ENCODE assay signal across 9 cellular contexts in genomic region chr2:85248741-85249524, GRCh38.
DNase-seq lines count a peak whose midpoint lies in the region; ATAC-seq, FAIRE-seq and TF ChIP-seq lines count a peak whose summit lies in the region.
"Had no signal": no experiment of that assay in that cellular context is flagged by ENCODE, and none has a peak within 500 bp of the region (broad histone marks: within the 10 kb centered on the region; RNA-seq: fewer than 3 reads in every experiment).

No MANE protein-coding gene starts in this region.

- H3K27ac ChIP-seq in endothelial cell of umbilical vein (ENCODE audit: insufficient read depth, low read depth, low read length): peak overlapping the region; percentile 6

- no peaks in the 10 kb centered on the region for H4K20me1 ChIP-seq in endothelial cell of umbilical vein (replicated peaks; ENCODE audit: control insufficient read depth, extremely low read depth, insufficient read depth, low read length)

- no peaks in the 10 kb centered on the region for H3K9me1 ChIP-seq in endothelial cell of umbilical vein (replicated peaks; ENCODE audit: control insufficient read depth, extremely low read depth, insufficient read depth, low read length)

- H3K4me1 ChIP-seq in endothelial cell of umbilical vein (ENCODE audit: control insufficient read depth, extremely low read depth, insufficient read depth, low read length): peaks cover 30% of the 10 kb centered on the region

- intact Hi-C loops in endothelial cell of umbilical vein (cut with micrococcal nuclease): loop anchor here (1.0 kb wide), 1 partner anchor 8 kb away; no protein-coding TSS in a partner anchor

- no peaks in the 10 kb centered on the region for H3K9me3 Mint-ChIP-seq in mesothelial cell of epicardium
- H3K9me3 Mint-ChIP-seq: T-helper 1 cell treated with Interleukin-12 subunit alpha and Interleukin-12 subunit beta and Interleukin-4 antibody, amounts not matched to agents 30 μg/mL and 1 μg/mL, for 36 hours had no signal

- H3K4me1 Mint-ChIP-seq in mesothelial cell of epicardium: peaks cover 69% of the 10 kb centered on the region

- DNase-seq in AG04449 (ENCODE audit: low read depth, low spot score): peak; percentile 93
- peak; percentile 14 for DNase-seq in NCI-H2171 (lab: John Stamatoyannopoulos, UW)
- peak; percentile 72 for DNase-seq in endothelial cell of umbilical vein (ENCODE audit: low read depth, low spot score)
- no peak for DNase-seq in mesothelial cell of epicardium (ENCODE audit: low spot score in 2 of 2, unreplicated experiment in 2 of 2)
- DNase-seq in NCI-H2081 treated with DMSO at 0.1 percent for 48 hours (lab: John Stamatoyannopoulos, UW): no peak
- no peak for DNase-seq in NCI-H82 treated with DMSO at 0.1 percent for 48 hours (lab: John Stamatoyannopoulos, UW; ENCODE audit: unreplicated experiment)
- DNase-seq in frontal cortex (ENCODE audit: low spot score in 2 of 2): no peak

- TF ChIP-seq CTCF in AG04449 (IDR thresholded peaks at IDR 0.05; ENCODE audit: insufficient read depth, low read length, missing control alignments) (no peak), endothelial cell of umbilical vein (IDR thresholded peaks at IDR 0.05; ENCODE audit: extremely low read depth in 1 of 2, insufficient read depth in 1 of 2, low read depth in 1 of 2, low read length in 2 of 2) (no peak), mesothelial cell of epicardium (IDR thresholded peaks at IDR 0.05; ENCODE audit: unreplicated experiment) (no peak)

- no peak for ATAC-seq in GM18907 (IDR thresholded peaks at IDR 0.05; ENCODE audit: unreplicated experiment)

- H3K9me3 ChIP-seq in endothelial cell of umbilical vein (replicated peaks; ENCODE audit: control insufficient read depth, insufficient read depth, low read length): no peaks in the 10 kb centered on the region

- no peaks in the 10 kb centered on the region for H3K27me3 Mint-ChIP-seq in mesothelial cell of epicardium (ENCODE audit: low read depth)

- H3K4me3 ChIP-seq in AG04449 (ENCODE audit: low read depth, low read length) (peak overlapping the region; percentile 18; the same call in 1 of the 2 replicates), endothelial cell of umbilical vein (replicated peaks in 1 of 3; ENCODE audit: insufficient read depth in 1 of 3, low read depth in 1 of 3, low read length in 3 of 3) (no peak overlapping the region)

- dilution Hi-C loops in endothelial cell of umbilical vein (cut with MboI; ENCODE audit: extremely low pct_ligation_motif_present, low sequenced_read_pairs): no loop called here

- H3K9ac ChIP-seq in endothelial cell of umbilical vein (replicated peaks; ENCODE audit: extremely low read depth, insufficient read depth, low read length): peak overlapping the region; percentile 8

- FAIRE-seq in endothelial cell of umbilical vein (lab: Jason Lieb, UNC) (peak; percentile 87), frontal cortex (lab: Jason Lieb, UNC) (no peak)

- H3K27ac Mint-ChIP-seq in mesothelial cell of epicardium: peak overlapping the region; percentile 86
- H3K27ac Mint-ChIP-seq: T-helper 1 cell treated with Interleukin-12 subunit alpha and Interleukin-12 subunit beta and Interleukin-4 antibody, amounts not matched to agents 30 μg/mL and 1 μg/mL, for 36 hours had no signal

- H3K36me3 Mint-ChIP-seq in mesothelial cell of epicardium: no peaks in the 10 kb centered on the region

- no peaks in the 10 kb centered on the region for H3K79me2 ChIP-seq in endothelial cell of umbilical vein (ENCODE audit: control insufficient read depth, insufficient read depth, low read length)

- H2AFZ ChIP-seq in endothelial cell of umbilical vein (ENCODE audit: low read depth, low read length): peak overlapping the region; percentile 2

- BruUV-seq in endothelial cell of umbilical vein (replicated peaks; lab: Mats Ljungman, UMichigan): no TSS peak

- H3K4me3 Mint-ChIP-seq in mesothelial cell of epicardium: no peak overlapping the region
- H3K4me3 Mint-ChIP-seq: T-helper 1 cell treated with Interleukin-12 subunit alpha and Interleukin-12 subunit beta and Interleukin-4 antibody, amounts not matched to agents 30 μg/mL and 1 μg/mL, for 36 hours had no signal

- no peak for TF ChIP-seq POLR2A in endothelial cell of umbilical vein (IDR thresholded peaks at IDR 0.05; ENCODE audit: low read depth, low read length)

- H3K27me3 ChIP-seq in endothelial cell of umbilical vein (ENCODE audit: control insufficient read depth in 2 of 2, insufficient read depth in 2 of 2, low read length in 2 of 2): no peaks in the 10 kb centered on the region

- POLR2A ChIA-PET in AG04449 (lab: Yijun Ruan, JAX): interaction anchor here (1.1 kb wide), 1 partner anchor 26 kb away, joined by 3 read pairs; no protein-coding TSS in a partner anchor
- POLR2A ChIA-PET in endothelial cell of umbilical vein (lab: Charles Lee): no interaction called here

- CTCF ChIA-PET in AG04449 (lab: Yijun Ruan, JAX): interaction anchor here (0.8 to 2.0 kb wide), 4 partner anchors 15 to 116 kb away, joined by 3 to 5 read pairs (median 4); partner anchors contain the start of gene TCF7L1
- CTCF ChIA-PET in endothelial cell of umbilical vein (lab: Charles Lee): interaction anchor here (0.8 to 2.4 kb wide), 6 partner anchors 18 to 183 kb away, joined by 3 to 14 read pairs (median 4); partner anchors contain the start of gene TCF7L1

- no peaks in the 10 kb centered on the region for H3K36me3 ChIP-seq in endothelial cell of umbilical vein (ENCODE audit: control insufficient read depth in 2 of 2, extremely low read depth in 1 of 2, insufficient read depth in 2 of 2, low read length in 2 of 2)

- peak overlapping the region; percentile 14 for H3K4me2 ChIP-seq in endothelial cell of umbilical vein (ENCODE audit: insufficient read depth, low read length)

TF ChIP-seq in endothelial cell of umbilical vein, 7 proteins besides CTCF, POLR2A, EP300 and RAD21:
- TF ChIP-seq POLR2AphosphoS5 (IDR thresholded peaks at IDR 0.05; ENCODE audit: insufficient read depth, low read depth, low read length) (peak; percentile 27), EZH2 (IDR thresholded peaks at IDR 0.05; ENCODE audit: borderline replicate concordance, low read depth, low read length, severe bottlenecking) (no peak), MYC (IDR thresholded peaks at IDR 0.05; ENCODE audit: low read depth, low read length) (no peak), JUN (IDR thresholded peaks at IDR 0.05; ENCODE audit: borderline replicate concordance, insufficient read depth, insufficient read length, low read depth) (no peak), GATA2 (IDR thresholded peaks at IDR 0.05; ENCODE audit: insufficient read depth, insufficient read length, low read depth, low read length) (no peak), MAX (IDR thresholded peaks at IDR 0.05; ENCODE audit: insufficient read depth, insufficient read length) (no peak), FOS (IDR thresholded peaks at IDR 0.05; ENCODE audit: borderline replicate concordance, insufficient read depth, low read length) (peak; percentile 61)

Comparison
In these comparisons a context has a peak if more than half of its experiments do, and no peak if none do; other contexts are left out.
1. DNase-seq: peak in AG04449 (single experiment), NCI-H2171 (single experiment) and endothelial cell of umbilical vein (single experiment); none in mesothelial cell of epicardium (0 of 2), NCI-H2081 treated with DMSO at 0.1 percent for 48 hours (single experiment), NCI-H82 treated with DMSO at 0.1 percent for 48 hours (single experiment) and frontal cortex (0 of 2).